26 cellular contexts compared by ENCODE assay signal in genomic region chr4:188328966-188329365, GRCh38.
"Had no signal": no experiment of that assay in that cellular context is flagged by ENCODE, and none has a peak within 500 bp of the region (broad histone marks: within the 10 kb centered on the region; RNA-seq: fewer than 3 reads in every experiment).

No MANE protein-coding gene starts in this region.

- FAIRE-seq: islet of Langerhans, kidney, small intestine had no signal

- H3K4me1 ChIP-seq: left ventricle myocardium inferior, prostate gland, sigmoid colon, spleen, suprapubic skin, uterus had no signal

- H3K36me3 Mint-ChIP-seq: naive thymus-derived CD4-positive, alpha-beta T cell; natural killer cell treated with Interleukin-12 subunit alpha and Interleukin-12 subunit beta and Interleukin-15 and Interleukin-18, amount 100 ng/mL, for 72 hours; stimulated activated effector memory CD8-positive, alpha-beta T cell treated with anti-CD3 and anti-CD28 coated beads, Interleukin-12 subunit alpha, Interleukin-12 subunit beta, amount 100 ng/mL, for 72 hours; type B pancreatic cell had no signal

- H3K27me3 ChIP-seq: ovary, sigmoid colon, spleen, suprapubic skin, tibial artery, uterus had no signal

- H3K27ac ChIP-seq: left ventricle myocardium inferior, ovary, prostate gland, sigmoid colon, spleen, suprapubic skin, thoracic aorta, tibial artery, uterus had no signal

- ATAC-seq: mucosa of descending colon; naive thymus-derived CD4-positive, alpha-beta T cell; natural killer cell treated with Interleukin-12 subunit alpha and Interleukin-12 subunit beta and Interleukin-15 and Interleukin-18, amount 100 ng/mL, for 72 hours; right cardiac atrium; stimulated activated effector memory CD8-positive, alpha-beta T cell treated with anti-CD3 and anti-CD28 coated beads, Interleukin-12 subunit alpha, Interleukin-12 subunit beta, amount 100 ng/mL, for 72 hours had no signal

- H3K27ac Mint-ChIP-seq: immature natural killer cell; naive thymus-derived CD4-positive, alpha-beta T cell; natural killer cell treated with Interleukin-12 subunit alpha and Interleukin-12 subunit beta and Interleukin-15 and Interleukin-18, amount 100 ng/mL, for 72 hours; stimulated activated effector memory CD8-positive, alpha-beta T cell treated with anti-CD3 and anti-CD28 coated beads, Interleukin-12 subunit alpha, Interleukin-12 subunit beta, amount 100 ng/mL, for 72 hours; stimulated activated naive CD8-positive, alpha-beta T cell treated with anti-CD3 and anti-CD28 coated beads, Interleukin-15, Interleukin-2, amounts not matched to agents 100 ng/mL and 50 ng/mL, for 24 hours; type B pancreatic cell had no signal

- H3K27me3 Mint-ChIP-seq: naive thymus-derived CD4-positive, alpha-beta T cell; natural killer cell treated with Interleukin-12 subunit alpha and Interleukin-12 subunit beta and Interleukin-15 and Interleukin-18, amount 100 ng/mL, for 72 hours; stimulated activated naive CD8-positive, alpha-beta T cell treated with anti-CD3 and anti-CD28 coated beads, Interleukin-15, Interleukin-2, amounts not matched to agents 100 ng/mL and 50 ng/mL, for 24 hours; type B pancreatic cell had no signal

- H3K4me3 ChIP-seq: left ventricle myocardium inferior, lung, mucosa of descending colon, ovary, prostate gland, sigmoid colon, spleen, suprapubic skin, thoracic aorta, tibial artery, uterus had no signal

- DNase-seq: hypothalamus; immature natural killer cell; kidney; left ventricle myocardium inferior; midbrain; mucosa of descending colon; naive thymus-derived CD4-positive, alpha-beta T cell; ovary; retina; right cardiac atrium; sigmoid colon; spleen; stimulated activated CD4-positive, alpha-beta T cell treated with anti-CD3 and anti-CD28 coated beads, Interleukin-4, amount 100 ng/mL, for 24 hours; stimulated activated naive CD4-positive, alpha-beta T cell; tibial artery; uterus had no signal

- H3K9me3 ChIP-seq: left ventricle myocardium inferior, mucosa of descending colon, ovary, prostate gland, sigmoid colon, suprapubic skin, thoracic aorta, tibial artery, uterus had no signal

- H3K4me3 Mint-ChIP-seq: immature natural killer cell; naive thymus-derived CD4-positive, alpha-beta T cell; natural killer cell treated with Interleukin-12 subunit alpha and Interleukin-12 subunit beta and Interleukin-15 and Interleukin-18, amount 100 ng/mL, for 72 hours; stimulated activated effector memory CD8-positive, alpha-beta T cell treated with anti-CD3 and anti-CD28 coated beads, Interleukin-12 subunit alpha, Interleukin-12 subunit beta, amount 100 ng/mL, for 72 hours; stimulated activated naive CD8-positive, alpha-beta T cell treated with anti-CD3 and anti-CD28 coated beads, Interleukin-15, Interleukin-2, amounts not matched to agents 100 ng/mL and 50 ng/mL, for 24 hours; type B pancreatic cell had no signal

- H3K9me3 Mint-ChIP-seq: type B pancreatic cell had no signal

- H3K4me1 Mint-ChIP-seq: immature natural killer cell; naive thymus-derived CD4-positive, alpha-beta T cell; stimulated activated effector memory CD8-positive, alpha-beta T cell treated with anti-CD3 and anti-CD28 coated beads, Interleukin-12 subunit alpha, Interleukin-12 subunit beta, amount 100 ng/mL, for 72 hours had no signal

- H3K36me3 ChIP-seq: left ventricle myocardium inferior, ovary, prostate gland, sigmoid colon, spleen, suprapubic skin, thoracic aorta, tibial artery, uterus had no signal
